In genomic region chr1:39368045-39368444, GRCh38 we compare ENCODE assay signal across 1 cellular context.
TF ChIP-seq lines count a peak whose summit lies in the region.

No MANE protein-coding gene starts in this region.

TF ChIP-seq in WTC11, 78 proteins besides CTCF, POLR2A, EP300 and RAD21 (continued from another document):
- TF ChIP-seq HMGXB4 (CRISPR knock-in tag; IDR thresholded peaks at IDR 0.05) (no peak), ARID4B (CRISPR knock-in tag; IDR thresholded peaks at IDR 0.05; ENCODE audit: borderline replicate concordance) (no peak), MLX (CRISPR knock-in tag; IDR thresholded peaks at IDR 0.05) (no peak), FOXP4 (CRISPR knock-in tag; IDR thresholded peaks at IDR 0.05) (no peak), MAX (CRISPR knock-in tag; IDR thresholded peaks at IDR 0.05) (no peak), EMX1 (CRISPR knock-in tag; IDR thresholded peaks at IDR 0.05) (no peak), ZNF396 (CRISPR knock-in tag; IDR thresholded peaks at IDR 0.05; ENCODE audit: borderline replicate concordance) (no peak), PRRX2 (CRISPR knock-in tag; IDR thresholded peaks at IDR 0.05) (no peak), E2F5 (CRISPR knock-in tag; IDR thresholded peaks at IDR 0.05) (no peak)
TF ChIP-seq in WTC11: peak in this region for 0.
